4 cellular contexts compared by ENCODE assay signal in genomic region chr17:35309345-35309744, GRCh38.
DNase-seq lines count a peak whose midpoint lies in the region; ATAC-seq lines count a peak whose summit lies in the region.
"Not testable (repeated sequence)": the region's sequence is repeated elsewhere in the genome, so short reads cannot be mapped to it uniquely, and the experiment has no call there.

No MANE protein-coding gene starts in this region.

- H3K4me3 Mint-ChIP-seq in T-cell; activated CD4-positive, alpha-beta T cell treated with anti-CD3 and anti-CD28 coated beads, Interleukin-2, amount 10 ng/mL, durations not matched to agents 7 days and 5 days: not testable (repeated sequence)
- H3K4me3 Mint-ChIP-seq in activated naive CD4-positive, alpha-beta T cell treated with anti-CD3 and anti-CD28 coated beads, Interleukin-2, amount 50 U/mL, for 24 hours, result peak overlapping the region; percentile 12

- H3K27ac Mint-ChIP-seq in T-cell, result peak overlapping the region; percentile 49 to 52
- H3K27ac Mint-ChIP-seq in activated CD4-positive, alpha-beta T cell treated with anti-CD3 and anti-CD28 coated beads, Interleukin-2, amount 10 ng/mL, durations not matched to agents 7 days and 5 days, result peak overlapping the region; percentile 27
- peak overlapping the region; percentile 71 for H3K27ac Mint-ChIP-seq in activated naive CD4-positive, alpha-beta T cell treated with anti-CD3 and anti-CD28 coated beads, Interleukin-2, amount 50 U/mL, for 24 hours

- peaks cover 33 to 47% (median 43%) of the 10 kb centered on the region in 3 donors for H3K4me1 Mint-ChIP-seq in T-cell
- peaks cover 29% of the 10 kb centered on the region for H3K4me1 Mint-ChIP-seq in activated CD4-positive, alpha-beta T cell treated with anti-CD3 and anti-CD28 coated beads, Interleukin-2, amount 10 ng/mL, durations not matched to agents 7 days and 5 days
- peaks cover 38% of the 10 kb centered on the region for H3K4me1 Mint-ChIP-seq in activated naive CD4-positive, alpha-beta T cell treated with anti-CD3 and anti-CD28 coated beads, Interleukin-2, amount 50 U/mL, for 24 hours

- peak; percentile 55 for DNase-seq in MV-4-11 (lab: John Stamatoyannopoulos, UW)
- DNase-seq in T-cell; activated CD4-positive, alpha-beta T cell treated with anti-CD3 and anti-CD28 coated beads, Interleukin-2, amount 10 ng/mL, durations not matched to agents 7 days and 5 days: not testable (repeated sequence)

- CTCF ChIA-PET in T-cell (lab: Charles Lee); activated CD4-positive, alpha-beta T cell treated with anti-CD3 and anti-CD28 coated beads, Interleukin-2, amount 10 ng/mL, durations not matched to agents 7 days and 5 days (lab: Charles Lee): not testable (repeated sequence)

- not testable (repeated sequence) for ATAC-seq in T-cell (replicated peaks in 1 of 4)

- POLR2A ChIA-PET in T-cell (lab: Charles Lee); activated CD4-positive, alpha-beta T cell treated with anti-CD3 and anti-CD28 coated beads, Interleukin-2, amount 10 ng/mL, durations not matched to agents 7 days and 5 days (lab: Charles Lee): not testable (repeated sequence)

- H3K36me3 Mint-ChIP-seq in T-cell; activated naive CD4-positive, alpha-beta T cell treated with anti-CD3 and anti-CD28 coated beads, Interleukin-2, amount 50 U/mL, for 24 hours: not testable (repeated sequence)
- peaks cover 16% of the 10 kb centered on the region for H3K36me3 Mint-ChIP-seq in activated CD4-positive, alpha-beta T cell treated with anti-CD3 and anti-CD28 coated beads, Interleukin-2, amount 10 ng/mL, durations not matched to agents 7 days and 5 days (ENCODE audit: low read depth)

- not testable (repeated sequence) for H3K27me3 Mint-ChIP-seq in T-cell; activated CD4-positive, alpha-beta T cell treated with anti-CD3 and anti-CD28 coated beads, Interleukin-2, amount 10 ng/mL, durations not matched to agents 7 days and 5 days; activated naive CD4-positive, alpha-beta T cell treated with anti-CD3 and anti-CD28 coated beads, Interleukin-2, amount 50 U/mL, for 24 hours

- H3K9me3 Mint-ChIP-seq in T-cell, result peaks cover 0 to 16% (median 12%) of the 10 kb centered on the region in 3 donors
- H3K9me3 Mint-ChIP-seq in activated CD4-positive, alpha-beta T cell treated with anti-CD3 and anti-CD28 coated beads, Interleukin-2, amount 10 ng/mL, durations not matched to agents 7 days and 5 days, result peaks cover 14% of the 10 kb centered on the region
- not testable (repeated sequence) for H3K9me3 Mint-ChIP-seq in activated naive CD4-positive, alpha-beta T cell treated with anti-CD3 and anti-CD28 coated beads, Interleukin-2, amount 50 U/mL, for 24 hours
